ENCODE assay signal across 1 cellular context in genomic region chrX:132483523-132483922, GRCh38.
A peak's percentile ranks its signal among the peaks of the same experiment; 100 is the strongest.
TF ChIP-seq lines count a peak whose summit lies in the region.

No MANE protein-coding gene starts in this region.

TF ChIP-seq in HepG2, 621 proteins besides CTCF, POLR2A, EP300 and RAD21 (continued from another document and continues in another):
- TF ChIP-seq ZNF281 (CRISPR knock-in tag; IDR thresholded peaks at IDR 0.05; ENCODE audit: borderline replicate concordance): no peak
- TF ChIP-seq BORCS8-MEF2B (CRISPR knock-in tag; IDR thresholded peaks at IDR 0.05): no peak
- no peak for TF ChIP-seq ZNF710 (CRISPR knock-in tag; IDR thresholded peaks at IDR 0.05; ENCODE audit: borderline replicate concordance)
- TF ChIP-seq SIX4 (CRISPR knock-in tag; IDR thresholded peaks at IDR 0.05): 0 out of 2 replicates have a peak, but pooled peaks have one; percentile 12
- no peak for TF ChIP-seq TOPORS (CRISPR knock-in tag; IDR thresholded peaks at IDR 0.05)
- no peak for TF ChIP-seq ZHX1 (CRISPR knock-in tag; IDR thresholded peaks at IDR 0.05; ENCODE audit: low read depth)
- no peak for TF ChIP-seq ZNF30 (CRISPR knock-in tag; IDR thresholded peaks at IDR 0.05)
- TF ChIP-seq POLR2AphosphoS2 (IDR thresholded peaks at IDR 0.05; ENCODE audit: low read depth, low read length): no peak
- TF ChIP-seq ZNF678 (CRISPR knock-in tag; IDR thresholded peaks at IDR 0.05): no peak
- TF ChIP-seq ZNF33B (CRISPR knock-in tag; IDR thresholded peaks at IDR 0.05): no peak
- TF ChIP-seq FLYWCH1 (CRISPR knock-in tag; IDR thresholded peaks at IDR 0.05): no peak
- no peak for TF ChIP-seq ZNF770 (CRISPR knock-in tag; IDR thresholded peaks at IDR 0.05)
- no peak for TF ChIP-seq ZNF724P (CRISPR knock-in tag; IDR thresholded peaks at IDR 0.05; ENCODE audit: borderline replicate concordance)
- TF ChIP-seq IKZF5 (CRISPR knock-in tag; IDR thresholded peaks at IDR 0.05): no peak
- TF ChIP-seq ZBTB43 (CRISPR knock-in tag; conservative IDR thresholded peaks at IDR 0.05): no peak
- TF ChIP-seq KLF15 (CRISPR knock-in tag; IDR thresholded peaks at IDR 0.05; ENCODE audit: borderline replicate concordance): no peak
- TF ChIP-seq HINFP (CRISPR knock-in tag; IDR thresholded peaks at IDR 0.05; ENCODE audit: low read depth): no peak
- TF ChIP-seq CAMTA2 (CRISPR knock-in tag; IDR thresholded peaks at IDR 0.05; ENCODE audit: borderline replicate concordance): no peak
- 0 out of 2 replicates have a peak, but pooled peaks have one; percentile 40 for TF ChIP-seq SRF (IDR thresholded peaks at IDR 0.05; ENCODE audit: low read depth, low read length)
- no peak for TF ChIP-seq RFX3 (CRISPR knock-in tag; IDR thresholded peaks at IDR 0.05)
- no peak for TF ChIP-seq NFIC (IDR thresholded peaks at IDR 0.05; ENCODE audit: low read length)
- no peak for TF ChIP-seq ZBTB25 (CRISPR knock-in tag; IDR thresholded peaks at IDR 0.05)
- no peak for TF ChIP-seq ZSCAN5A (CRISPR knock-in tag; IDR thresholded peaks at IDR 0.05; ENCODE audit: borderline replicate concordance)
- TF ChIP-seq ZNF598 (CRISPR knock-in tag; IDR thresholded peaks at IDR 0.05; ENCODE audit: borderline replicate concordance): no peak
- TF ChIP-seq NKX3-1 (CRISPR knock-in tag; IDR thresholded peaks at IDR 0.05): no peak
- TF ChIP-seq SMAD1 (CRISPR knock-in tag; IDR thresholded peaks at IDR 0.05; ENCODE audit: borderline replicate concordance, low read depth): no peak
- no peak for TF ChIP-seq USF2 (IDR thresholded peaks at IDR 0.05; ENCODE audit: low read depth, low read length)
- no peak for TF ChIP-seq USF2 (CRISPR knock-in tag; IDR thresholded peaks at IDR 0.05; ENCODE audit: borderline replicate concordance)
- no peak for TF ChIP-seq PRDM4 (CRISPR knock-in tag; IDR thresholded peaks at IDR 0.05; ENCODE audit: borderline replicate concordance)
- TF ChIP-seq SMAD3 (CRISPR knock-in tag; IDR thresholded peaks at IDR 0.05): 0 out of 2 replicates have a peak, but pooled peaks have one; percentile 17
- no peak for TF ChIP-seq ATF3 (CRISPR knock-in tag; IDR thresholded peaks at IDR 0.05)
